8 cellular contexts compared by ENCODE assay signal in the genomic region with DNA sequence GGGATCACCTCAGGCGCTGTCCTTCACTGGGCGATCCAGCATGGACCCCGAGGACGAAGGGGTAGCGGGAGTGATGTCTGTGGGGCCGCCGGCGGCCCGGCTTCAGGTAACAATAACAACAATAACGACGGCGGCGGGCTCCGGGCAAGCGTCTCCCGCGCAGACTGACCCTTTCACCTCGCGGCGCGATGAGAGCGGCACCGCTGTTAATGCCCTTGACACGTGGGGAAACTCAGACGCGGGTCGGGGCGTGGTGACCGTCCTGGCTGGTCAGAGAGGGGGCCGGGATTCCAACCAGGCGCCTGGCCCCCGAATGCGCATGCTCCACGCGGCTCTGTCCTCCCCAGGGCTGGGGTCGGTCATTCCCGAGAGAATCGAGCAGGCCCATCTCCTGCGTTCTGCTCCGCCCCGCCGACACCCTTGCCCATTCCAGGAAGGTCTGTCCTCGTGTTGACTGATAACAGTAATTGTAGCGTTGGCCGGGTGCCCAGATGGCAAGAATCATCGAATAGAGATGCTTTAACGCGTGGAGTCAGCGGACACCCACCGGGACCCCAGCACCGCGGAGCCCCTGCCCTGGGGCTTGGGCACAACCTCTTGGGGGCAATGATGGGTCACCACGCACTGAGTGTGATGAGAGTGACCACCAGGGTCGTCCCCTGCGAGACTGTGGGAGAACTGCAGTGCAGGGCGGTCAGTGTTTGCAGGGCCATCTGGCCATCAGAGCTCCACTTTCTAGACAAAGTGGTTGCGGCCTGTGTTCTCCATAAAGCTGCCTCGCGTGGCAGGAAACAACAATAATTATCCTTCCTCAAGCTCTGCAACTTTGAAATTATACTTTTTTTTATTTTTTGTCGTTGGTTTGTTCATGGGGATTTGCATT. TPM values are rescaled to one million over a fixed set of nuclear protein-coding genes. Genes with fewer than 3 reads are reported as not detected.
DNase-seq lines count a peak whose midpoint lies in the region; ATAC-seq and TF ChIP-seq lines count a peak whose summit lies in the region.

No MANE protein-coding gene starts in this region.

- H3K9me3 Mint-ChIP-seq in activated CD4-positive, alpha-beta T cell treated with anti-CD3 and anti-CD28 coated beads, Interleukin-2, amount 10 ng/mL, durations not matched to agents 7 days and 5 days: peaks cover 18% of the 10 kb centered on the region

- H3K27me3 ChIP-seq in lower lobe of right lung (ENCODE audit: low read depth): no peaks in the 10 kb centered on the region

- peak overlapping the region; percentile 95 for H3K27ac Mint-ChIP-seq in activated CD4-positive, alpha-beta T cell treated with anti-CD3 and anti-CD28 coated beads, Interleukin-2, amount 10 ng/mL, durations not matched to agents 7 days and 5 days

- CTCF ChIA-PET in activated CD4-positive, alpha-beta T cell treated with anti-CD3 and anti-CD28 coated beads, Interleukin-2, amount 10 ng/mL, durations not matched to agents 7 days and 5 days (lab: Charles Lee): interaction anchor here (1.2 kb wide), 2 partner anchors 10 to 25 kb away, joined by 3 read pairs; no protein-coding TSS in a partner anchor

- ATAC-seq in HG02623 (IDR thresholded peaks at IDR 0.05; ENCODE audit: unreplicated experiment): peak; percentile 9
- ATAC-seq in lower lobe of right lung: peak; percentile 70 to 80
- ATAC-seq in GM21367 (IDR thresholded peaks at IDR 0.05; ENCODE audit: unreplicated experiment): no peak

- POLR2A ChIA-PET in activated CD4-positive, alpha-beta T cell treated with anti-CD3 and anti-CD28 coated beads, Interleukin-2, amount 10 ng/mL, durations not matched to agents 7 days and 5 days (lab: Charles Lee): interaction anchor here (0.6 kb wide), 1 partner anchor 48 kb away, joined by 5 read pairs; the partner anchor contains the start of gene ZSCAN22

- no peak for TF ChIP-seq CTCF in lower lobe of right lung (IDR thresholded peaks at IDR 0.05)

- peak overlapping the region; percentile 94 for H3K4me3 ChIP-seq in lower lobe of right lung

- no peaks in the 10 kb centered on the region for H3K27me3 Mint-ChIP-seq in activated CD4-positive, alpha-beta T cell treated with anti-CD3 and anti-CD28 coated beads, Interleukin-2, amount 10 ng/mL, durations not matched to agents 7 days and 5 days

- H3K4me1 Mint-ChIP-seq in activated CD4-positive, alpha-beta T cell treated with anti-CD3 and anti-CD28 coated beads, Interleukin-2, amount 10 ng/mL, durations not matched to agents 7 days and 5 days: peaks cover 36% of the 10 kb centered on the region

- H3K4me1 ChIP-seq in lower lobe of right lung: peaks cover 12% of the 10 kb centered on the region

- DNase-seq in ELR (ENCODE audit: low read depth) (peak; percentile 75), NCI-H2029 treated with DMSO at 0.1 percent for 48 hours (lab: John Stamatoyannopoulos, UW) (peak; percentile 29), lower lobe of right lung (peak; percentile 76)
- DNase-seq in activated CD4-positive, alpha-beta T cell treated with anti-CD3 and anti-CD28 coated beads, Interleukin-2, amount 10 ng/mL, durations not matched to agents 7 days and 5 days: peak; percentile 33
- DNase-seq in effector CD4-positive, alpha-beta T cell: peak; percentile 18
- peak; percentile 16 to 43 for DNase-seq in stimulated activated CD4-positive, alpha-beta T cell treated with anti-CD3 and anti-CD28 coated beads, Interleukin-4, amount 100 ng/mL, for 4 hours

- H3K27ac ChIP-seq in lower lobe of right lung: peak overlapping the region; percentile 91

- H3K9me3 ChIP-seq in lower lobe of right lung: peaks cover 40% of the 10 kb centered on the region

- intact Hi-C loops in lower lobe of right lung (cut with DNase I): no loop called here

- H3K36me3 Mint-ChIP-seq in activated CD4-positive, alpha-beta T cell treated with anti-CD3 and anti-CD28 coated beads, Interleukin-2, amount 10 ng/mL, durations not matched to agents 7 days and 5 days (ENCODE audit: low read depth): peaks cover 50% of the 10 kb centered on the region

- H3K36me3 ChIP-seq in lower lobe of right lung: peaks cover 5% of the 10 kb centered on the region

- peak overlapping the region; percentile 91 for H3K4me3 Mint-ChIP-seq in activated CD4-positive, alpha-beta T cell treated with anti-CD3 and anti-CD28 coated beads, Interleukin-2, amount 10 ng/mL, durations not matched to agents 7 days and 5 days

RNA-seq across cellular contexts. Expression of gene ZNF8, which starts 0.5 kb away (rescaled TPM):
- total RNA-seq in activated CD4-positive, alpha-beta T cell treated with anti-CD3 and anti-CD28 coated beads, Interleukin-2, amount 10 ng/mL, durations not matched to agents 7 days and 5 days: 1 to 10 TPM; 5.1 to 5.4 TPM
- total RNA-seq in lower lobe of right lung: 5.4 TPM

RNA-seq across cellular contexts. Expression of gene ERVK3-1, which starts 25.9 kb away (rescaled TPM):
- 10 to 100 TPM; 57.0 to 59.5 TPM for total RNA-seq in activated CD4-positive, alpha-beta T cell treated with anti-CD3 and anti-CD28 coated beads, Interleukin-2, amount 10 ng/mL, durations not matched to agents 7 days and 5 days
- 31.6 TPM for total RNA-seq in lower lobe of right lung

RNA-seq across cellular contexts. Expression of gene ZSCAN22, which starts 47.5 kb away (rescaled TPM):
- total RNA-seq in activated CD4-positive, alpha-beta T cell treated with anti-CD3 and anti-CD28 coated beads, Interleukin-2, amount 10 ng/mL, durations not matched to agents 7 days and 5 days: 1 to 10 TPM; 4.3 to 5.0 TPM
- total RNA-seq in lower lobe of right lung: 3.6 TPM

RNA-seq across cellular contexts. Expression of gene ZNF544, which starts 50.6 kb away (rescaled TPM):
- total RNA-seq in activated CD4-positive, alpha-beta T cell treated with anti-CD3 and anti-CD28 coated beads, Interleukin-2, amount 10 ng/mL, durations not matched to agents 7 days and 5 days: 10 to 100 TPM; 33.5 to 34.6 TPM
- 22.6 TPM for total RNA-seq in lower lobe of right lung

Comparison
In these comparisons a context has a peak if more than half of its experiments do, and no peak if none do; other contexts are left out.
1. DNase-seq: peak in every context shown above with its lines; median percentile 76 in lower lobe of right lung; 75 in ELR; 33 in activated CD4-positive, alpha-beta T cell treated with anti-CD3 and anti-CD28 coated beads, Interleukin-2, amount 10 ng/mL, durations not matched to agents 7 days and 5 days; 30 in stimulated activated CD4-positive, alpha-beta T cell treated with anti-CD3 and anti-CD28 coated beads, Interleukin-4, amount 100 ng/mL, for 4 hours; 29 in NCI-H2029 treated with DMSO at 0.1 percent for 48 hours; 18 in effector CD4-positive, alpha-beta T cell.